Comparison of ENCODE assay signal across 9 cellular contexts in genomic region chr6:28816909-28817807, GRCh38.
DNase-seq lines count a peak whose midpoint lies in the region; ATAC-seq and TF ChIP-seq lines count a peak whose summit lies in the region.
"Had no signal": no experiment of that assay in that cellular context is flagged by ENCODE, and none has a peak within 500 bp of the region (broad histone marks: within the 10 kb centered on the region; RNA-seq: fewer than 3 reads in every experiment).

No MANE protein-coding gene starts in this region.

- no peaks in the 10 kb centered on the region for H3K9me3 Mint-ChIP-seq in WTC11

- no peaks in the 10 kb centered on the region for H3K9me3 ChIP-seq in Karpas-422 (ENCODE audit: low read length)

- no peak overlapping the region for H3K4me2 ChIP-seq in Karpas-422 (ENCODE audit: low read depth, low read length, poor library complexity, severe bottlenecking)
- H3K4me2 ChIP-seq: BLaER1 had no signal

- no peaks in the 10 kb centered on the region for H3K79me2 ChIP-seq in Karpas-422 (ENCODE audit: low read length)

- CTCF ChIA-PET in WTC11 (lab: Charles Lee): interaction anchor here (0.6 to 1.9 kb wide), 9 partner anchors 14 to 574 kb away, joined by 3 to 16 read pairs (median 3); no protein-coding TSS in a partner anchor

- no peak overlapping the region for H2AFZ ChIP-seq in Karpas-422 (ENCODE audit: low read length)

- H4K20me1 ChIP-seq in Karpas-422 (ENCODE audit: insufficient read depth, low read depth, low read length): no peaks in the 10 kb centered on the region
- H4K20me1 ChIP-seq: BLaER1 had no signal

- peaks cover 53% of the 10 kb centered on the region for H3K4me1 Mint-ChIP-seq in WTC11

- no peaks in the 10 kb centered on the region for H3K9me2 ChIP-seq in Karpas-422 (replicated peaks; ENCODE audit: insufficient read depth, low read length)

- no peaks in the 10 kb centered on the region for H3K36me3 ChIP-seq in Karpas-422 (ENCODE audit: insufficient read depth, low read length)
- H3K36me3 ChIP-seq: BLaER1 had no signal

- no peaks in the 10 kb centered on the region for H3K36me3 Mint-ChIP-seq in WTC11

- ATAC-seq in WTC11 (peak; percentile 73), HG02642 (IDR thresholded peaks at IDR 0.05; ENCODE audit: poor library complexity, unreplicated experiment) (no peak)

- no peak for TF ChIP-seq CTCF in WTC11 (IDR thresholded peaks at IDR 0.05)

- H3K4me3 ChIP-seq in Karpas-422 (ENCODE audit: low read length): no peak overlapping the region
- H3K4me3 ChIP-seq: BLaER1 had no signal

- POLR2A ChIA-PET in WTC11 (lab: Charles Lee): interaction anchor here (0.6 kb wide), 1 partner anchor 1563 kb away, joined by 3 read pairs; no protein-coding TSS in a partner anchor

- no peak overlapping the region for H3K27ac Mint-ChIP-seq in WTC11

- H3K27me3 Mint-ChIP-seq in WTC11 (ENCODE audit: low read depth): peaks cover 92% of the 10 kb centered on the region

- H3K27me3 ChIP-seq in Karpas-422 (ENCODE audit: low read length): no peaks in the 10 kb centered on the region

- no peak overlapping the region for H3K9ac ChIP-seq in Karpas-422 (ENCODE audit: low read length)
- H3K9ac ChIP-seq: BLaER1 had no signal

- H3K27ac ChIP-seq in Karpas-422 (ENCODE audit: low read length): no peak overlapping the region
- H3K27ac ChIP-seq: BLaER1 had no signal

- peak overlapping the region; percentile 77 for H3K4me3 Mint-ChIP-seq in WTC11

- H3K4me1 ChIP-seq in Karpas-422 (ENCODE audit: low read length): no peaks in the 10 kb centered on the region
- H3K4me1 ChIP-seq: BLaER1 had no signal

- peak; percentile 31 for DNase-seq in NCI-H2171 treated with DMSO at 0.1 percent for 48 hours (lab: John Stamatoyannopoulos, UW)
- no peak for DNase-seq in NCI-H2171 (lab: John Stamatoyannopoulos, UW)
- DNase-seq in Karpas-422: peak; percentile 68
- peak; percentile 76 for DNase-seq in WTC11 (ENCODE audit: low spot score)
- DNase-seq in kidney tubule cell (ENCODE audit: low spot score): peak; percentile 90
- DNase-seq in ureter (ENCODE audit: low spot score): no peak
- no peak for DNase-seq in midbrain (lab: John Stamatoyannopoulos, UW)

TF ChIP-seq in WTC11, 78 proteins besides CTCF, POLR2A, EP300 and RAD21:
- peak; percentile 46; the same call in 1 of the 2 replicates for TF ChIP-seq ETV6 (CRISPR knock-in tag; IDR thresholded peaks at IDR 0.05)
- TF ChIP-seq TEAD1 (CRISPR knock-in tag; IDR thresholded peaks at IDR 0.05): 0 out of 2 replicates have a peak, but pooled peaks have one; percentile 36
- TF ChIP-seq ZNF138 (CRISPR knock-in tag; conservative IDR thresholded peaks at IDR 0.05): no peak
- TF ChIP-seq JUN (CRISPR knock-in tag; IDR thresholded peaks at IDR 0.05): no peak
- no peak for TF ChIP-seq ATF3 (CRISPR knock-in tag; conservative IDR thresholded peaks at IDR 0.05)
- TF ChIP-seq ZNF396 (CRISPR knock-in tag; IDR thresholded peaks at IDR 0.05; ENCODE audit: borderline replicate concordance): no peak
- no peak for TF ChIP-seq IRF1 (CRISPR knock-in tag; IDR thresholded peaks at IDR 0.05)
- 0 out of 2 replicates have a peak, but pooled peaks have one; percentile 18 for TF ChIP-seq MAX (CRISPR knock-in tag; IDR thresholded peaks at IDR 0.05)
- TF ChIP-seq NFATC4 (CRISPR knock-in tag; IDR thresholded peaks at IDR 0.05): 0 out of 2 replicates have a peak, but pooled peaks have one; percentile 12
- no peak for TF ChIP-seq ZNF532 (CRISPR knock-in tag; IDR thresholded peaks at IDR 0.05; ENCODE audit: borderline replicate concordance)
TF ChIP-seq in WTC11: peak in this region for 4.

Comparison
In these comparisons a context has a peak if more than half of its experiments do, and no peak if none do; other contexts are left out.
1. DNase-seq: peak in NCI-H2171 treated with DMSO at 0.1 percent for 48 hours (single experiment), Karpas-422 (single experiment), WTC11 (single experiment) and kidney tubule cell (single experiment); none in NCI-H2171 (single experiment), ureter (single experiment) and midbrain (single experiment).